In the genomic region with DNA sequence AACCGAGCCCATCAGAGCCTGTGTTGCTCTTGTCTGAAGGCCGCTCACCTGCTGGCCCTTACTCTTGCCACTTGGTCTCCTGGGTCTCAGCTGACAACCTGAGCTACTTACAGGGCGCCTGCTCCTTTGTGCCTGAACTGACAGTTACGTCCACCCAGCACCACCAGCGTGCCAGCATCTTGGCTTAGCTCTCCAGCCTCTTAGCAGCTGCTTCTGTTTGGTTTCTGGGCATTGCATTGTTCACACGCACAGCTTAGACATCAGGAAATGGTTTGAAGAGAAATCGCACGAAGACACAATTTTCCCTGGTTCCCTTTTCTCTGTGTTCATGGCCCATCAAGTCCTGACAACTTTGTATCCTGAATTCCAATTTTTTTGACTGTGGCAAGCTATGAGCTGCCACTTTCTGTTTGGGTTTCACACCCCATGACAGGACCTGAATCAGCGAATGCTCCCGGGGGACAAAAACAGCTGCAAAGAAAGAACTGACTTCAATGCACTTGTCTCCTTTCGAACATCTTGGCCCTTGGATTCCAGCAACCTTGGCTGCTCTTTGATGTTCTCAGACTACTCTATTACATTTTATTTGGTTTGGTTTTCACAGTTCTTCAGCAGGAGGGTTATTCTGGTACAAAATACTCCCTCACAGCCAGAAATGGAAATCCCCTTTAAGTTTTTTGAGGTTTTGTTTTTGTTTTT, we compare ENCODE assay signal across 1 cellular context.
TF ChIP-seq lines count a peak whose summit lies in the region.

No MANE protein-coding gene starts in this region.

TF ChIP-seq in IMR-90, 13 proteins besides CTCF, POLR2A, EP300 and RAD21 (continued from another document):
- TF ChIP-seq, protein P1, sequence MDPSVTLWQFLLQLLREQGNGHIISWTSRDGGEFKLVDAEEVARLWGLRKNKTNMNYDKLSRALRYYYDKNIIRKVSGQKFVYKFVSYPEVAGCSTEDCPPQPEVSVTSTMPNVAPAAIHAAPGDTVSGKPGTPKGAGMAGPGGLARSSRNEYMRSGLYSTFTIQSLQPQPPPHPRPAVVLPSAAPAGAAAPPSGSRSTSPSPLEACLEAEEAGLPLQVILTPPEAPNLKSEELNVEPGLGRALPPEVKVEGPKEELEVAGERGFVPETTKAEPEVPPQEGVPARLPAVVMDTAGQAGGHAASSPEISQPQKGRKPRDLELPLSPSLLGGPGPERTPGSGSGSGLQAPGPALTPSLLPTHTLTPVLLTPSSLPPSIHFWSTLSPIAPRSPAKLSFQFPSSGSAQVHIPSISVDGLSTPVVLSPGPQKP (IDR thresholded peaks at IDR 0.05; ENCODE audit: borderline replicate concordance, low read depth, low read length) = no peak
- TF ChIP-seq FOS (IDR thresholded peaks at IDR 0.05; ENCODE audit: low read depth, low read length) (no peak), BHLHE40 (IDR thresholded peaks at IDR 0.05; ENCODE audit: low read depth, low read length) (no peak), CHD1 (IDR thresholded peaks at IDR 0.05; ENCODE audit: low read depth, low read length) (no peak), CEBPB (IDR thresholded peaks at IDR 0.05; ENCODE audit: low read depth, low read length) (no peak), MAZ (IDR thresholded peaks at IDR 0.05; ENCODE audit: borderline replicate concordance, low read depth, low read length) (no peak), RCOR1 (IDR thresholded peaks at IDR 0.05; ENCODE audit: insufficient replicate concordance, low read length) (no peak), MAFK (IDR thresholded peaks at IDR 0.05; ENCODE audit: low read depth, low read length) (no peak), SMC3 (IDR thresholded peaks at IDR 0.05; ENCODE audit: low read depth, low read length) (no peak), RFX5 (IDR thresholded peaks at IDR 0.05; ENCODE audit: low read depth, low read length) (no peak), MXI1 (IDR thresholded peaks at IDR 0.05; ENCODE audit: borderline replicate concordance, low read depth, low read length) (no peak)
- TF ChIP-seq, protein P2, sequence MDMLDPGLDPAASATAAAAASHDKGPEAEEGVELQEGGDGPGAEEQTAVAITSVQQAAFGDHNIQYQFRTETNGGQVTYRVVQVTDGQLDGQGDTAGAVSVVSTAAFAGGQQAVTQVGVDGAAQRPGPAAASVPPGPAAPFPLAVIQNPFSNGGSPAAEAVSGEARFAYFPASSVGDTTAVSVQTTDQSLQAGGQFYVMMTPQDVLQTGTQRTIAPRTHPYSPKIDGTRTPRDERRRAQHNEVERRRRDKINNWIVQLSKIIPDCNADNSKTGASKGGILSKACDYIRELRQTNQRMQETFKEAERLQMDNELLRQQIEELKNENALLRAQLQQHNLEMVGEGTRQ (IDR thresholded peaks at IDR 0.05; ENCODE audit: low read depth, low read length) = no peak
